24 cellular contexts compared by ENCODE assay signal in genomic region chr19:51724543-51724942, GRCh38. TPM values are rescaled to one million over a fixed set of nuclear protein-coding genes. Genes with fewer than 3 reads are reported as not detected.
A peak's percentile ranks its signal among the peaks of the same experiment; 100 is the strongest.
DNase-seq lines count a peak whose midpoint lies in the region; ATAC-seq and TF ChIP-seq lines count a peak whose summit lies in the region.
"Had no signal": no experiment of that assay in that cellular context is flagged by ENCODE, and none has a peak within 500 bp of the region (broad histone marks: within the 10 kb centered on the region; RNA-seq: fewer than 3 reads in every experiment).

No MANE protein-coding gene starts in this region.

- H3K9me3 ChIP-seq in GM23248 (ENCODE audit: low read depth) (no peaks in the 10 kb centered on the region), right cardiac atrium (ENCODE audit: control insufficient read depth, low read length) (no peaks in the 10 kb centered on the region)

- ATAC-seq in right cardiac atrium (peak; percentile 42 to 51), sciatic nerve (peak; percentile 62), HG02970 (IDR thresholded peaks at IDR 0.05; ENCODE audit: low FRiP score, unreplicated experiment) (no peak)
- ATAC-seq: left lobe of liver; stimulated activated naive CD8-positive, alpha-beta T cell treated with anti-CD3 and anti-CD28 coated beads, Interleukin-15, Interleukin-2, amounts not matched to agents 100 U/mL and 50 U/mL, for 24 hours had no signal

- H3K4me3 ChIP-seq in GM23248 (no peak overlapping the region), cardiac fibroblast (replicated peaks in 1 of 2; ENCODE audit: low read depth in 2 of 2, low read length in 2 of 2) (peak overlapping the region in 1 of 2 donors; percentile 64), right cardiac atrium (ENCODE audit: low read length) (no peak overlapping the region)

- TF ChIP-seq CTCF in cardiac fibroblast (IDR thresholded peaks at IDR 0.05; ENCODE audit: low read depth, low read length) (no peak), nephron progenitor cell (IDR thresholded peaks at IDR 0.05) (no peak)

- no peaks in the 10 kb centered on the region for H3K36me3 Mint-ChIP-seq in nephron progenitor cell (ENCODE audit: low read depth)

- H2AFZ ChIP-seq in GM23248, result no peak overlapping the region

- peak overlapping the region; percentile 4 for H3K4me2 ChIP-seq in GM23248 (ENCODE audit: unreplicated experiment)

- no peaks in the 10 kb centered on the region for H3F3A ChIP-seq in GM23248 (ENCODE audit: insufficient read depth)

- H4K20me1 ChIP-seq in GM23248 (ENCODE audit: insufficient read depth), result no peaks in the 10 kb centered on the region

- intact Hi-C loops in right cardiac atrium (cut with DNase I) (loop anchor here in 1 of 4 donors (10.0 kb wide), 1 partner anchor 50 kb away; no protein-coding TSS in a partner anchor), sciatic nerve (cut with DNase I) (no loop called here)

- H3K4me1 ChIP-seq in GM23248 (ENCODE audit: insufficient read depth) (peaks cover 13% of the 10 kb centered on the region), right cardiac atrium (ENCODE audit: control insufficient read depth, insufficient read depth, low read length) (no peaks in the 10 kb centered on the region)

- no peaks in the 10 kb centered on the region for H3K9me2 ChIP-seq in GM23248 (ENCODE audit: insufficient read depth)

- peaks cover 63% of the 10 kb centered on the region for H3K27me3 Mint-ChIP-seq in nephron progenitor cell (ENCODE audit: low read depth, poor library complexity)

- H3K9me3 Mint-ChIP-seq in nephron progenitor cell, result peaks cover 42% of the 10 kb centered on the region

- no peaks in the 10 kb centered on the region for H3K36me3 ChIP-seq in GM23248 (ENCODE audit: low read depth)
- H3K36me3 ChIP-seq: WERI-Rb-1 had no signal

- WGBS in GM23248 (ENCODE audit: low coverage in 1 of 2, low lambda C conversion rate in 2 of 2, missing lambda C conversion rate in 2 of 2), 2 experiments, result 8 to 14% methylated on average over 14 to 15 of the region's 15 CpGs
- 37% methylated on average over 15 of the region's 15 CpGs for WGBS in right cardiac atrium

- H3K27ac Mint-ChIP-seq in nephron progenitor cell, result no peak overlapping the region
- H3K27ac Mint-ChIP-seq: activated CD4-positive, alpha-beta memory T cell treated with anti-CD3 and anti-CD28 coated beads, Interleukin-2, amount 10 ng/mL, durations not matched to agents 7 days and 5 days; naive B cell had no signal

- peaks cover 12% of the 10 kb centered on the region for H3K4me1 Mint-ChIP-seq in nephron progenitor cell
- H3K4me1 Mint-ChIP-seq: activated CD4-positive, alpha-beta memory T cell treated with anti-CD3 and anti-CD28 coated beads, Interleukin-2, amount 10 ng/mL, durations not matched to agents 7 days and 5 days had no signal

- peak; percentile 69 for DNase-seq in GM23248
- peak; percentile 51 to 86 for DNase-seq in cardiac fibroblast (ENCODE audit: low read depth in 2 of 2)
- DNase-seq in right cardiac atrium, result peak; percentile 57 to 74 (median 66)
- no peak for DNase-seq in sciatic nerve (ENCODE audit: low spot score)
- DNase-seq in stimulated activated CD4-positive, alpha-beta T cell treated with anti-CD3 and anti-CD28 coated beads, Interleukin-4, amount 100 ng/mL, for 1 hour, result no peak
- DNase-seq in nephron progenitor cell, result no peak
- DNase-seq in germinal center (ENCODE audit: low spot score), result no peak
- DNase-seq: activated CD4-positive, alpha-beta memory T cell treated with anti-CD3 and anti-CD28 coated beads, Interleukin-2, amount 10 ng/mL, durations not matched to agents 7 days and 5 days; activated naive CD4-positive, alpha-beta T cell treated with Interleukin-2 at 50 U/mL for 16 hours; activated T-cell treated with anti-CD3 and anti-CD28 coated beads, Interleukin-2, amount 50 U/mL, for 1 hour; foreskin melanocyte; naive B cell; NCI-H1694; NCI-H226; SHP77 treated with DMSO at 0.1 percent for 48 hours; stimulated activated naive CD8-positive, alpha-beta T cell treated with anti-CD3 and anti-CD28 coated beads, Interleukin-15, Interleukin-2, amounts not matched to agents 100 U/mL and 50 U/mL, for 24 hours had no signal

- in situ Hi-C loops in GM23248 (cut with MboI), result no loop called here

- no peak overlapping the region for H3K9ac ChIP-seq in GM23248

- peaks cover 48% of the 10 kb centered on the region for H3K27me3 ChIP-seq in GM23248 (replicated peaks; ENCODE audit: insufficient read depth)
- no peaks in the 10 kb centered on the region for H3K27me3 ChIP-seq in right cardiac atrium (ENCODE audit: control insufficient read depth, insufficient read depth)

- H3K27ac ChIP-seq in GM23248 (no peak overlapping the region), right cardiac atrium (ENCODE audit: low read length) (no peak overlapping the region)
- H3K27ac ChIP-seq: WERI-Rb-1 had no signal

- H3K4me3 Mint-ChIP-seq in nephron progenitor cell, result no peak overlapping the region
- H3K4me3 Mint-ChIP-seq: activated CD4-positive, alpha-beta memory T cell treated with anti-CD3 and anti-CD28 coated beads, Interleukin-2, amount 10 ng/mL, durations not matched to agents 7 days and 5 days; naive B cell had no signal

- no peaks in the 10 kb centered on the region for H3K79me2 ChIP-seq in GM23248 (ENCODE audit: insufficient read depth)

RNA-seq across cellular contexts. Expression of gene HAS1, which starts 0.8 kb away (rescaled TPM):
- 0.43 and 1.1 TPM in 2 replicates for total RNA-seq in GM23248 (2014; rRNA removed; shearing (Covaris generic))
- polyA plus RNA-seq in GM23248 (2016; fragmentation: Nextera tagmentation; extraction: Ambion mirVana), result 0.29 TPM in 1 of 2 replicates, not detected in the other
- 1 to 10 TPM in 3 of 4 donors, under 1 TPM in 1; 0.40 to 1.2 (median 1.1) TPM for total RNA-seq in right cardiac atrium
- polyA plus RNA-seq in right cardiac atrium, result 1.7 TPM
- total RNA-seq in sciatic nerve, result 0.58 TPM
- total RNA-seq: activated CD4-positive, alpha-beta memory T cell treated with anti-CD3 and anti-CD28 coated beads, Interleukin-2, amount 10 ng/mL, durations not matched to agents 7 days and 5 days; Daoy; H4; left lobe of liver; pulmonary artery endothelial cell; T-helper 1 cell treated with Interleukin-12 subunit alpha and Interleukin-12 subunit beta and Interleukin-4 antibody, amounts not matched to agents 30 ng/mL and 1 ng/mL, for 36 hours had no signal
- polyA plus RNA-seq: AG04450 had no signal

RNA-seq across cellular contexts. Expression of gene FPR1, which starts 27.1 kb away (rescaled TPM):
- 0.13 TPM in 1 of 2 replicates, not detected in the other for total RNA-seq in GM23248 (2014; rRNA removed; shearing (Covaris generic))
- polyA plus RNA-seq in GM23248 (2016; fragmentation: Nextera tagmentation; extraction: Ambion mirVana) (not detected in 2 replicates), right cardiac atrium (0.97 TPM)
- total RNA-seq in right cardiac atrium (10 to 100 TPM in 1 of 4 donors, 1 to 10 TPM in 3; 3.6 to 15.1 (median 7.0) TPM), sciatic nerve (15.5 TPM)
- total RNA-seq: activated CD4-positive, alpha-beta memory T cell treated with anti-CD3 and anti-CD28 coated beads, Interleukin-2, amount 10 ng/mL, durations not matched to agents 7 days and 5 days; pulmonary artery endothelial cell; T-helper 1 cell treated with Interleukin-12 subunit alpha and Interleukin-12 subunit beta and Interleukin-4 antibody, amounts not matched to agents 30 ng/mL and 1 ng/mL, for 36 hours had no signal
- polyA plus RNA-seq: AG04450 had no signal

RNA-seq across cellular contexts. Expression of gene SPACA6, which starts 31.4 kb away (rescaled TPM):
- 2.1 and 8.0 TPM in 2 replicates for total RNA-seq in GM23248 (2014; rRNA removed; shearing (Covaris generic))
- polyA plus RNA-seq in GM23248 (2016; fragmentation: Nextera tagmentation; extraction: Ambion mirVana) (5.6 and 7.7 TPM in 2 replicates), right cardiac atrium (15.0 TPM)
- total RNA-seq in right cardiac atrium (10 to 100 TPM; 15.4 to 25.7 (median 17.2) TPM), sciatic nerve (47.7 TPM)

RNA-seq across cellular contexts. Expression of gene FPR2, which starts 36.4 kb away (rescaled TPM):
- total RNA-seq in GM23248 (2014; rRNA removed; shearing (Covaris generic)), result not detected in 2 replicates
- polyA plus RNA-seq in GM23248 (2016; fragmentation: Nextera tagmentation; extraction: Ambion mirVana) (not detected in 2 replicates), right cardiac atrium (0.09 TPM)
- total RNA-seq in right cardiac atrium (1 to 10 TPM in 2 of 4 donors, under 1 TPM in 2; 0.42 to 1.4 (median 1.0) TPM), sciatic nerve (2.4 TPM)
- total RNA-seq: activated CD4-positive, alpha-beta memory T cell treated with anti-CD3 and anti-CD28 coated beads, Interleukin-2, amount 10 ng/mL, durations not matched to agents 7 days and 5 days; Daoy; pulmonary artery endothelial cell; T-helper 1 cell treated with Interleukin-12 subunit alpha and Interleukin-12 subunit beta and Interleukin-4 antibody, amounts not matched to agents 30 ng/mL and 1 ng/mL, for 36 hours had no signal
- polyA plus RNA-seq: AG04450 had no signal

Comparison
In these comparisons a context has a peak if more than half of its experiments do, and no peak if none do; other contexts are left out.
1. DNase-seq: peak in GM23248 (single experiment), cardiac fibroblast (2 of 2) and right cardiac atrium (3 of 3); none in sciatic nerve (single experiment), stimulated activated CD4-positive, alpha-beta T cell treated with anti-CD3 and anti-CD28 coated beads, Interleukin-4, amount 100 ng/mL, for 1 hour (single experiment), nephron progenitor cell (single experiment) and germinal center (single experiment).